9 cellular contexts compared by ENCODE assay signal in the genomic region with DNA sequence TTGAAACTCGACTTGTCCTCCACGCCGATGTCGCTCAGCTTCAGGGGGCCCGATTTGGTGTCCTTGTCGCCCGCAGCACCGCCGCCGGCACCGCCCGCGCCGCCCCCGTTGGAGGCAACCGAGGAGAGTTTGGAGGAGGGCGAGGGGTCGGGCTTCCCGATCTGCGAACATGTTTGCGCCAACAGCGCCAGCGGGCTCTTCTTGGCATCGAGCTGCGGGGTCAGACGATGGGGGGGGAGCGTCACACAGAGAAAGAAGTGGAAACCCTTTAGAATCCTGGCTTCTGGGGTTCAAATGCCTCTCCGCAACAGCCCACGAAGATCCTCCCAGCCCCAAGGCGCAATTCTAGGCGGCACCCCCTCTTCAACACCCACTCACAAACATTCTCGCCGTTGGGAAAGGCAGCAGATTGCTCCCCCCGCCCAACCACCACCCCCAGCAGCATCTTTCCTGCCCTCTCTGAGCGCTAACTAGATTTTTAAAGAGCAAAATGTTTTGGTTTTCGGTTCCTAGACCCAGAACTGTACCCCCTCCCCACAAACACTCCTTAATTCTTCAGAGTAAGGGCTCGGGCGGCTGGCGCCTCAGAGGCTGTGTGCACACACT. TPM values are rescaled to one million over a fixed set of nuclear protein-coding genes. Genes with fewer than 3 reads are reported as not detected.
DNase-seq lines count a peak whose midpoint lies in the region; ATAC-seq, FAIRE-seq and TF ChIP-seq lines count a peak whose summit lies in the region.
"Had no signal": no experiment of that assay in that cellular context is flagged by ENCODE, and none has a peak within 500 bp of the region (broad histone marks: within the 10 kb centered on the region; RNA-seq: fewer than 3 reads in every experiment).

No MANE protein-coding gene starts in this region.

- DNase-seq in GM10248 (ENCODE audit: extremely low spot score) (peak; percentile 33), GDM1 (lab: John Stamatoyannopoulos, UW) (no peak), HTR-8/SVneo (ENCODE audit: insufficient read length, low spot score) (no peak)
- no peak for DNase-seq in activated T-helper 2 cell treated with anti-CD3 and anti-CD28 coated beads, Interferon-gamma antibody, Interleukin-2, Interleukin-4, amounts not matched to agents 10 μg/mL and 5 μg/mL and 100 μg/mL, durations not matched to agents 14 hours and 24 hours and 36 hours (ENCODE audit: low spot score)
- no peak for DNase-seq in stimulated activated effector memory CD8-positive, alpha-beta T cell treated with anti-CD3 and anti-CD28 coated beads, Interleukin-12 subunit alpha, Interleukin-12 subunit beta, amount 100 ng/mL, for 72 hours (ENCODE audit: low spot score in 2 of 2)

- TF ChIP-seq CTCF in 22Rv1 (IDR thresholded peaks at IDR 0.05), result no peak
- TF ChIP-seq CTCF in GM10248 (IDR thresholded peaks at IDR 0.05; ENCODE audit: control extremely low read depth, extremely low read depth, low read depth, missing control alignments), result no peak

- H3K4me3 Mint-ChIP-seq in activated T-helper 2 cell treated with anti-CD3 and anti-CD28 coated beads, Interferon-gamma antibody, Interleukin-2, Interleukin-4, amounts not matched to agents 10 μg/mL and 5 μg/mL and 100 μg/mL, durations not matched to agents 14 hours and 24 hours and 36 hours (ENCODE audit: low read depth), result peak overlapping the region; percentile 76
- peak overlapping the region; percentile 73 for H3K4me3 Mint-ChIP-seq in stimulated activated effector memory CD8-positive, alpha-beta T cell treated with anti-CD3 and anti-CD28 coated beads, Interleukin-12 subunit alpha, Interleukin-12 subunit beta, amount 100 ng/mL, for 72 hours

- POLR2A ChIA-PET in GM10248 (lab: Yijun Ruan, JAX), result no interaction called here

- peaks cover 2% of the 10 kb centered on the region for H3K36me3 ChIP-seq in iPS-15b (ENCODE audit: control insufficient read depth, insufficient read depth, low read length)

- H3K27me3 ChIP-seq in iPS-15b (ENCODE audit: control insufficient read depth, insufficient read depth, low read length), result peaks cover 76% of the 10 kb centered on the region

- H3K9ac ChIP-seq in iPS-15b (ENCODE audit: low read depth, low read length), result no peak overlapping the region

- H3K9me3 Mint-ChIP-seq in activated T-helper 2 cell treated with anti-CD3 and anti-CD28 coated beads, Interferon-gamma antibody, Interleukin-2, Interleukin-4, amounts not matched to agents 10 μg/mL and 5 μg/mL and 100 μg/mL, durations not matched to agents 14 hours and 24 hours and 36 hours, result no peaks in the 10 kb centered on the region
- no peaks in the 10 kb centered on the region for H3K9me3 Mint-ChIP-seq in stimulated activated effector memory CD8-positive, alpha-beta T cell treated with anti-CD3 and anti-CD28 coated beads, Interleukin-12 subunit alpha, Interleukin-12 subunit beta, amount 100 ng/mL, for 72 hours

- peaks cover 53% of the 10 kb centered on the region for H3K27me3 Mint-ChIP-seq in activated T-helper 2 cell treated with anti-CD3 and anti-CD28 coated beads, Interferon-gamma antibody, Interleukin-2, Interleukin-4, amounts not matched to agents 10 μg/mL and 5 μg/mL and 100 μg/mL, durations not matched to agents 14 hours and 24 hours and 36 hours (ENCODE audit: low read depth)

- H3K4me1 ChIP-seq in iPS-15b (ENCODE audit: control insufficient read depth, insufficient read depth, low read length), result peaks cover 2% of the 10 kb centered on the region

- H3K4me1 Mint-ChIP-seq in activated T-helper 2 cell treated with anti-CD3 and anti-CD28 coated beads, Interferon-gamma antibody, Interleukin-2, Interleukin-4, amounts not matched to agents 10 μg/mL and 5 μg/mL and 100 μg/mL, durations not matched to agents 14 hours and 24 hours and 36 hours (ENCODE audit: low read depth), result peaks cover 16% of the 10 kb centered on the region
- H3K4me1 Mint-ChIP-seq in stimulated activated effector memory CD8-positive, alpha-beta T cell treated with anti-CD3 and anti-CD28 coated beads, Interleukin-12 subunit alpha, Interleukin-12 subunit beta, amount 100 ng/mL, for 72 hours, result peaks cover 30% of the 10 kb centered on the region

- H3K27ac Mint-ChIP-seq in activated T-helper 2 cell treated with anti-CD3 and anti-CD28 coated beads, Interferon-gamma antibody, Interleukin-2, Interleukin-4, amounts not matched to agents 10 μg/mL and 5 μg/mL and 100 μg/mL, durations not matched to agents 14 hours and 24 hours and 36 hours, result peak overlapping the region; percentile 22
- no peak overlapping the region for H3K27ac Mint-ChIP-seq in stimulated activated effector memory CD8-positive, alpha-beta T cell treated with anti-CD3 and anti-CD28 coated beads, Interleukin-12 subunit alpha, Interleukin-12 subunit beta, amount 100 ng/mL, for 72 hours

- H3K9me3 ChIP-seq in iPS-15b (ENCODE audit: control insufficient read depth, insufficient read depth, low read length), result no peaks in the 10 kb centered on the region

- no peak for FAIRE-seq in HTR-8/SVneo (lab: Jason Lieb, UNC)
- FAIRE-seq: islet of Langerhans had no signal

- H3K4me3 ChIP-seq in iPS-15b (ENCODE audit: low read depth, low read length), result peak overlapping the region; percentile 39

- H3K36me3 Mint-ChIP-seq in activated T-helper 2 cell treated with anti-CD3 and anti-CD28 coated beads, Interferon-gamma antibody, Interleukin-2, Interleukin-4, amounts not matched to agents 10 μg/mL and 5 μg/mL and 100 μg/mL, durations not matched to agents 14 hours and 24 hours and 36 hours (ENCODE audit: low read depth), result no peaks in the 10 kb centered on the region
- no peaks in the 10 kb centered on the region for H3K36me3 Mint-ChIP-seq in stimulated activated effector memory CD8-positive, alpha-beta T cell treated with anti-CD3 and anti-CD28 coated beads, Interleukin-12 subunit alpha, Interleukin-12 subunit beta, amount 100 ng/mL, for 72 hours

- CTCF ChIA-PET in GM10248 (lab: Yijun Ruan, JAX), result no interaction called here

- peak overlapping the region; percentile 100 for H3K27ac ChIP-seq in 22Rv1

- ATAC-seq in stimulated activated effector memory CD8-positive, alpha-beta T cell treated with anti-CD3 and anti-CD28 coated beads, Interleukin-12 subunit alpha, Interleukin-12 subunit beta, amount 100 ng/mL, for 72 hours, result no peak
- no peak for ATAC-seq in GM18907 (IDR thresholded peaks at IDR 0.05; ENCODE audit: unreplicated experiment)

- intact Hi-C loops in activated T-helper 2 cell treated with anti-CD3 and anti-CD28 coated beads, Interferon-gamma antibody, Interleukin-2, Interleukin-4, amounts not matched to agents 10 μg/mL and 5 μg/mL and 100 μg/mL, durations not matched to agents 14 hours and 24 hours and 36 hours (cut with micrococcal nuclease), result loop anchor here (5.0 kb wide), 1 partner anchor 637 kb away; no protein-coding TSS in a partner anchor

RNA-seq across cellular contexts. Expression of gene ZNF503, which starts 1.3 kb away (rescaled TPM):
- total RNA-seq in activated T-helper 2 cell treated with anti-CD3 and anti-CD28 coated beads, Interferon-gamma antibody, Interleukin-2, Interleukin-4, amounts not matched to agents 10 μg/mL and 5 μg/mL and 100 μg/mL, durations not matched to agents 14 hours and 24 hours and 36 hours, result 0.30 and 0.34 TPM in 2 replicates

RNA-seq across cellular contexts. Expression of gene LRMDA, which starts 31.2 kb away (rescaled TPM):
- total RNA-seq in activated T-helper 2 cell treated with anti-CD3 and anti-CD28 coated beads, Interferon-gamma antibody, Interleukin-2, Interleukin-4, amounts not matched to agents 10 μg/mL and 5 μg/mL and 100 μg/mL, durations not matched to agents 14 hours and 24 hours and 36 hours, result not detected in 2 replicates
